Comparison of ENCODE assay signal across 16 cellular contexts in the genomic region with DNA sequence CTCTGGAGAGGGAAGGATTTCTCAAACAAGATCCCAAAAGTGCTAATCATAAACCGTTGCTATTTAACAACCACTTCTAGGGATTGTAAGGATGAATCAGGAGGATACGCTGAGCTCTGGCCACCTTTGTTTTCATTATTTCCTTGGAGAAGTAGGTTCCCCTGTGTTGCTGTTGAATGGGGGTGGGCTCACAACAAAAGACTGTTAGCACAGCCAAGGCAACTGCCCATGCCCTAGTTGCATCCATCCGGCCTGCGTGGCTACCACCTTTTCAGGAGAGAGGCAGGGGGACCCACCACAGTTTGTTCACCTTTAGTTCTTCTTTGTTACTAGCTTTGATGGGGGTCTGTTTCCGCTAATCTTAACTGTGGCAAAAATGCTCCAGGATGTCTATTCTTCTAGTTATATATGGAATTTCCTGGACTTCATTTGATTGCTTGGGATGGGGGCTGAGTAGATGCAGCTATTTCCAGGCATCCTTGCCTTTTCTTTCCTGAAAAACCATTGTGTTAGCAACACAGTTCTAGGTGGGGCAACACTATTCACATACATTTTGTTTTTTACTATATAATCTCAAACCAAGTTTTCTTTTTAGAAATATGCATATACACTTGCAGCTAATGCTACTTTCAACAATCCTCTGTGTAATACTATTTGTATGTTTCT.
"Had no signal": no experiment of that assay in that cellular context is flagged by ENCODE, and none has a peak within 500 bp of the region (broad histone marks: within the 10 kb centered on the region; RNA-seq: fewer than 3 reads in every experiment).

No MANE protein-coding gene starts in this region.

- DNase-seq: colonic mucosa; effector CD4-positive, alpha-beta T cell; endodermal cell; foreskin melanocyte; kidney; left cardiac atrium; left ventricle myocardium superior; mesenchymal stem cell; midbrain; right cardiac atrium; stimulated activated CD4-positive, alpha-beta T cell treated with anti-CD3 and anti-CD28 coated beads, Interleukin-2, amount 100 ng/mL, for 48 hours; stimulated activated naive CD4-positive, alpha-beta T cell treated with Interleukin-2 at 50 U/mL for 16 hours; trophoblast cell had no signal

- FAIRE-seq: kidney had no signal

- H3K36me3 ChIP-seq: colonic mucosa had no signal

- H3K9me3 ChIP-seq: colonic mucosa had no signal

- H3K4me1 Mint-ChIP-seq: nephron had no signal

- H3K27ac ChIP-seq: colonic mucosa had no signal

- H3K27me3 ChIP-seq: colonic mucosa had no signal

- H3K27ac Mint-ChIP-seq: endodermal cell, nephron had no signal

- H3K9me3 Mint-ChIP-seq: endodermal cell, nephron had no signal

- ATAC-seq: left cardiac atrium, left ventricle myocardium superior, right cardiac atrium had no signal

- H3K4me3 ChIP-seq: colonic mucosa, lung, smooth muscle cell had no signal

- H3K4me1 ChIP-seq: colonic mucosa had no signal

- H3K4me2 ChIP-seq: smooth muscle cell had no signal

- H3K4me3 Mint-ChIP-seq: endodermal cell, nephron had no signal
